2 cellular contexts compared by ENCODE assay signal in the genomic region with DNA sequence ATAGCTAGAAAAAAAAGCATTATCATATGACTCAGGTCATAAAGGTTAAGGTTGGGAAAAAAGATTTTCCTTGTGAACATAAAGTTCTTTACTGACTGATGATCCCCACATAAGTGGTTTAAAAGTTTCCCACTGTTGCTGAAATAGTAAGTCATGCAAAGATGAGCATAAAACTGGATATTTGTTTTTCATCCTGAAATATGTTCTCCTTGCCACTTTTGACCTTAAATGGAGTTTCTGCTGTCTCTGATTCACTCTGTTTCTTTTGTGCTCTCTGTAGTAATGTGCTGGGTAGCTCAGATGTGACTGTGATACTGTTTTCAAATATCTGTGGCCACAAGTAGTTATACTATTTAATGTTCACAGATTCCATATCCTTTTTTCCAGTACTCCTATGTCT.
TF ChIP-seq lines count a peak whose summit lies in the region.

No MANE protein-coding gene starts in this region.

TF ChIP-seq in SK-N-SH, 30 proteins besides CTCF, POLR2A, EP300 and RAD21 (continued from another document):
- TF ChIP-seq, protein P1, sequence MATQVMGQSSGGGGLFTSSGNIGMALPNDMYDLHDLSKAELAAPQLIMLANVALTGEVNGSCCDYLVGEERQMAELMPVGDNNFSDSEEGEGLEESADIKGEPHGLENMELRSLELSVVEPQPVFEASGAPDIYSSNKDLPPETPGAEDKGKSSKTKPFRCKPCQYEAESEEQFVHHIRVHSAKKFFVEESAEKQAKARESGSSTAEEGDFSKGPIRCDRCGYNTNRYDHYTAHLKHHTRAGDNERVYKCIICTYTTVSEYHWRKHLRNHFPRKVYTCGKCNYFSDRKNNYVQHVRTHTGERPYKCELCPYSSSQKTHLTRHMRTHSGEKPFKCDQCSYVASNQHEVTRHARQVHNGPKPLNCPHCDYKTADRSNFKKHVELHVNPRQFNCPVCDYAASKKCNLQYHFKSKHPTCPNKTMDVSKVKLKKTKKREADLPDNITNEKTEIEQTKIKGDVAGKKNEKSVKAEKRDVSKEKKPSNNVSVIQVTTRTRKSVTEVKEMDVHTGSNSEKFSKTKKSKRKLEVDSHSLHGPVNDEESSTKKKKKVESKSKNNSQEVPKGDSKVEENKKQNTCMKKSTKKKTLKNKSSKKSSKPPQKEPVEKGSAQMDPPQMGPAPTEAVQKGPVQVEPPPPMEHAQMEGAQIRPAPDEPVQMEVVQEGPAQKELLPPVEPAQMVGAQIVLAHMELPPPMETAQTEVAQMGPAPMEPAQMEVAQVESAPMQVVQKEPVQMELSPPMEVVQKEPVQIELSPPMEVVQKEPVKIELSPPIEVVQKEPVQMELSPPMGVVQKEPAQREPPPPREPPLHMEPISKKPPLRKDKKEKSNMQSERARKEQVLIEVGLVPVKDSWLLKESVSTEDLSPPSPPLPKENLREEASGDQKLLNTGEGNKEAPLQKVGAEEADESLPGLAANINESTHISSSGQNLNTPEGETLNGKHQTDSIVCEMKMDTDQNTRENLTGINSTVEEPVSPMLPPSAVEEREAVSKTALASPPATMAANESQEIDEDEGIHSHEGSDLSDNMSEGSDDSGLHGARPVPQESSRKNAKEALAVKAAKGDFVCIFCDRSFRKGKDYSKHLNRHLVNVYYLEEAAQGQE (IDR thresholded peaks at IDR 0.05; ENCODE audit: low read depth, low read length) = no peak
- TF ChIP-seq, protein P2, sequence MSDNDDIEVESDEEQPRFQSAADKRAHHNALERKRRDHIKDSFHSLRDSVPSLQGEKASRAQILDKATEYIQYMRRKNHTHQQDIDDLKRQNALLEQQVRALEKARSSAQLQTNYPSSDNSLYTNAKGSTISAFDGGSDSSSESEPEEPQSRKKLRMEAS (IDR thresholded peaks at IDR 0.05; ENCODE audit: low read depth) = no peak

TF ChIP-seq in SK-N-SH treated with all-trans-retinoic acid at 6 μM for 48 hours, 23 proteins besides CTCF, POLR2A, EP300 and RAD21 (continued from another document):
- TF ChIP-seq, protein P3, sequence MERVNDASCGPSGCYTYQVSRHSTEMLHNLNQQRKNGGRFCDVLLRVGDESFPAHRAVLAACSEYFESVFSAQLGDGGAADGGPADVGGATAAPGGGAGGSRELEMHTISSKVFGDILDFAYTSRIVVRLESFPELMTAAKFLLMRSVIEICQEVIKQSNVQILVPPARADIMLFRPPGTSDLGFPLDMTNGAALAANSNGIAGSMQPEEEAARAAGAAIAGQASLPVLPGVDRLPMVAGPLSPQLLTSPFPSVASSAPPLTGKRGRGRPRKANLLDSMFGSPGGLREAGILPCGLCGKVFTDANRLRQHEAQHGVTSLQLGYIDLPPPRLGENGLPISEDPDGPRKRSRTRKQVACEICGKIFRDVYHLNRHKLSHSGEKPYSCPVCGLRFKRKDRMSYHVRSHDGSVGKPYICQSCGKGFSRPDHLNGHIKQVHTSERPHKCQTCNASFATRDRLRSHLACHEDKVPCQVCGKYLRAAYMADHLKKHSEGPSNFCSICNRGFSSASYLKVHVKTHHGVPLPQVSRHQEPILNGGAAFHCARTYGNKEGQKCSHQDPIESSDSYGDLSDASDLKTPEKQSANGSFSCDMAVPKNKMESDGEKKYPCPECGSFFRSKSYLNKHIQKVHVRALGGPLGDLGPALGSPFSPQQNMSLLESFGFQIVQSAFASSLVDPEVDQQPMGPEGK (CRISPR knock-in tag; IDR thresholded peaks at IDR 0.05; ENCODE audit: borderline replicate concordance) = no peak
- TF ChIP-seq GLIS3 (CRISPR knock-in tag; IDR thresholded peaks at IDR 0.05) = no peak
- TF ChIP-seq, protein P4, sequence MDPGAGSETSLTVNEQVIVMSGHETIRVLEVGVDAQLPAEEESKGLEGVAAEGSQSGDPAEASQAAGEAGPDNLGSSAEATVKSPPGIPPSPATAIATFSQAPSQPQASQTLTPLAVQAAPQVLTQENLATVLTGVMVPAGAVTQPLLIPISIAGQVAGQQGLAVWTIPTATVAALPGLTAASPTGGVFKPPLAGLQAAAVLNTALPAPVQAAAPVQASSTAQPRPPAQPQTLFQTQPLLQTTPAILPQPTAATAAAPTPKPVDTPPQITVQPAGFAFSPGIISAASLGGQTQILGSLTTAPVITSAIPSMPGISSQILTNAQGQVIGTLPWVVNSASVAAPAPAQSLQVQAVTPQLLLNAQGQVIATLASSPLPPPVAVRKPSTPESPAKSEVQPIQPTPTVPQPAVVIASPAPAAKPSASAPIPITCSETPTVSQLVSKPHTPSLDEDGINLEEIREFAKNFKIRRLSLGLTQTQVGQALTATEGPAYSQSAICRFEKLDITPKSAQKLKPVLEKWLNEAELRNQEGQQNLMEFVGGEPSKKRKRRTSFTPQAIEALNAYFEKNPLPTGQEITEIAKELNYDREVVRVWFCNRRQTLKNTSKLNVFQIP (CRISPR knock-in tag; IDR thresholded peaks at IDR 0.05; ENCODE audit: borderline replicate concordance, low read depth) = no peak
- no peak for TF ChIP-seq ARNTL (CRISPR knock-in tag; IDR thresholded peaks at IDR 0.05; ENCODE audit: borderline replicate concordance, low read depth)
- no peak for TF ChIP-seq SNAI2 (CRISPR knock-in tag; IDR thresholded peaks at IDR 0.05)
- no peak for TF ChIP-seq ZFP3 (CRISPR knock-in tag; IDR thresholded peaks at IDR 0.05)
- no peak for TF ChIP-seq OSR1 (CRISPR knock-in tag; IDR thresholded peaks at IDR 0.05)
